ENCODE assay signal across 17 cellular contexts in the genomic region with DNA sequence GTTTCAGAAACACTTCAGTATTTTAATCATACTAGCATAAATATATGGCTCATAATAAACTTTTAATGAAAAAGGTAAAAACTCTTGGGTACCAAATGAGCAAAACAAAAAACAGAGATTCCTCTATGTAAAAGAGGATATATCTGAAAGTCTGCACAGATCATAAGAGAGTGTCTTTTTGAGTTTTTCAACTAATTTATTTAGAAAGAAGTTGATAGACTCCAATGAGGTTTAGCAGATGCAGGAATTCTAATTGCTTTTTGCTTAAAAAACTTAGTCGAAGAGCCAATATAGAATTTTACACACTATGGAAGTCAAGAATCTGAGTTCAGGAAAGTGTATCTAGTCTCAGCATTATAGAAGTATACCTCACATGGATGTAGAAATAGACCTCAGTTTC. TPM values are rescaled to one million over a fixed set of nuclear protein-coding genes. Genes with fewer than 3 reads are reported as not detected.
A peak's percentile ranks its signal among the peaks of the same experiment; 100 is the strongest.
DNase-seq lines count a peak whose midpoint lies in the region; ATAC-seq, FAIRE-seq and TF ChIP-seq lines count a peak whose summit lies in the region.
"Had no signal": no experiment of that assay in that cellular context is flagged by ENCODE, and none has a peak within 500 bp of the region (broad histone marks: within the 10 kb centered on the region; RNA-seq: fewer than 3 reads in every experiment).

No MANE protein-coding gene starts in this region.

- H3K36me3 ChIP-seq in HepG2 (replicated peaks in 1 of 2; ENCODE audit: control insufficient read depth in 1 of 2, insufficient read depth in 2 of 2, low read length in 2 of 2) (no peaks in the 10 kb centered on the region), right lobe of liver (no peaks in the 10 kb centered on the region), hepatocyte (replicated peaks; ENCODE audit: insufficient read depth, low read depth) (no peaks in the 10 kb centered on the region)
- H3K36me3 ChIP-seq: adrenal gland; BLaER1 treated with 17β-estradiol and CSF1 and Interleukin-3, amounts not matched to agents 10 nM and 100 nM; colonic mucosa; SJSA1 had no signal

- CTCF ChIA-PET in HepG2 (lab: Yijun Ruan, JAX; ENCODE audit: low intra/inter-chr PET ratio, low total read pairs) = no interaction called here

- no peak overlapping the region for H3K9ac ChIP-seq in HepG2 (ENCODE audit: insufficient read depth, low read depth, low read length)
- H3K9ac ChIP-seq: BLaER1 treated with 17β-estradiol and CSF1 and Interleukin-3, amounts not matched to agents 10 nM and 100 nM had no signal

- H3K4me2 ChIP-seq in HepG2 (ENCODE audit: low read depth, low read length) = no peak overlapping the region
- H3K4me2 ChIP-seq in hepatocyte = no peak overlapping the region
- H3K4me2 ChIP-seq: BLaER1 treated with 17β-estradiol and CSF1 and Interleukin-3, amounts not matched to agents 10 nM and 100 nM had no signal

- no peak for TF ChIP-seq EP300 in HepG2 (IDR thresholded peaks at IDR 0.05; ENCODE audit: low read depth in 2 of 2, low read length in 2 of 2)
- TF ChIP-seq EP300 in HepG2 (CRISPR knock-in tag; IDR thresholded peaks at IDR 0.05; ENCODE audit: borderline replicate concordance) = no peak

- in situ Hi-C loops in HepG2 (cut with HindIII; ENCODE audit: extremely low pct_ligation_motif_present, low pct_unique_long_range_greater_than_20kb) (no loop called here), astrocyte of the spinal cord (cut with HindIII; ENCODE audit: low sequenced_read_pairs) (no loop called here)

- no peaks in the 10 kb centered on the region for H3K36me3 Mint-ChIP-seq in neural crest cell (ENCODE audit: low read depth)

- H3K79me2 ChIP-seq in HepG2 (ENCODE audit: insufficient read depth, low read length) (peaks cover 58% of the 10 kb centered on the region), hepatocyte (peaks cover 33% of the 10 kb centered on the region)

- WGBS in HepG2 (ENCODE audit: low lambda C conversion rate) = 57% methylated on average over 1 of the region's 1 CpG
- WGBS in right lobe of liver (ENCODE audit: insufficient coverage, low coverage, low lambda C conversion rate, missing lambda C conversion rate) = 93% methylated on average over 1 of the region's 1 CpG
- 39% methylated on average over 1 of the region's 1 CpG for WGBS in hepatocyte (ENCODE audit: low lambda C conversion rate, missing lambda C conversion rate)

- peaks cover 4% of the 10 kb centered on the region for H3K27me3 Mint-ChIP-seq in neural crest cell (ENCODE audit: low read depth)

- intact Hi-C loops in HepG2 (cut with micrococcal nuclease; ENCODE audit: unreplicated experiment) (no loop called here), right lobe of liver (cut with DNase I) (no loop called here)

- no peak for ATAC-seq in HepG2
- no peak for ATAC-seq in right lobe of liver

- H3K9me3 Mint-ChIP-seq in neural crest cell = no peaks in the 10 kb centered on the region
- H3K9me3 Mint-ChIP-seq: activated CD4-positive, alpha-beta memory T cell treated with anti-CD3 and anti-CD28 coated beads, Interleukin-2, amount 10 ng/mL, durations not matched to agents 7 days and 5 days had no signal

- BruUV-seq in HepG2 (replicated peaks; lab: Mats Ljungman, UMichigan) = no TSS peak

- H2AFZ ChIP-seq in HepG2 (ENCODE audit: low read length) (no peak overlapping the region), hepatocyte (no peak overlapping the region)

- no peaks in the 10 kb centered on the region for H3K9me2 ChIP-seq in hepatocyte (replicated peaks; ENCODE audit: insufficient read depth)

- no peak for DNase-seq in HepG2 (ENCODE audit: low spot score)
- DNase-seq in right lobe of liver = no peak
- peak; percentile 45 for DNase-seq in astrocyte of the spinal cord (ENCODE audit: low read depth, low spot score)
- DNase-seq in neural crest cell (ENCODE audit: low read depth, low spot score) = no peak
- DNase-seq in D721Med (ENCODE audit: insufficient read length, low spot score) = no peak
- no peak for DNase-seq in GM19238 (ENCODE audit: insufficient read length, low spot score)
- DNase-seq in hepatocyte (ENCODE audit: low spot score) = no peak
- no peak for DNase-seq in NCI-H128 (lab: John Stamatoyannopoulos, UW; ENCODE audit: unreplicated experiment)
- DNase-seq: activated CD4-positive, alpha-beta memory T cell treated with anti-CD3 and anti-CD28 coated beads, Interleukin-2, amount 10 ng/mL, durations not matched to agents 7 days and 5 days; adrenal gland; colonic mucosa; NCI-H345; retina; stimulated activated CD4-positive, alpha-beta T cell treated with anti-CD3 and anti-CD28 coated beads, Interleukin-4, amount 100 ng/mL, for 24 hours; trophoblast cell had no signal

- FAIRE-seq in HepG2 (lab: Jason Lieb, UNC) (no peak), D721Med (lab: Jason Lieb, UNC) (no peak)

- H3K4me3 ChIP-seq in HepG2 (replicated peaks in 1 of 3; ENCODE audit: insufficient read depth in 1 of 3, low read depth in 2 of 3, low read length in 3 of 3) (no peak overlapping the region), right lobe of liver (no peak overlapping the region), astrocyte of the spinal cord (ENCODE audit: low read depth, low read length) (no peak overlapping the region), hepatocyte (no peak overlapping the region)
- H3K4me3 ChIP-seq: adrenal gland; BLaER1 treated with 17β-estradiol and CSF1 and Interleukin-3, amounts not matched to agents 10 nM and 100 nM; colonic mucosa; SJSA1 had no signal

- H3K27ac ChIP-seq in HepG2 (ENCODE audit: extremely low read length, insufficient read depth, low read length) = no peak overlapping the region
- H3K27ac ChIP-seq in right lobe of liver = no peak overlapping the region
- no peak overlapping the region for H3K27ac ChIP-seq in hepatocyte
- H3K27ac ChIP-seq: BLaER1 treated with 17β-estradiol and CSF1 and Interleukin-3, amounts not matched to agents 10 nM and 100 nM; colonic mucosa; SJSA1 had no signal

- POLR2A ChIA-PET in HepG2 (lab: Yijun Ruan, JAX) = interaction anchor here (2.1 to 3.4 kb wide), 2 partner anchors 34 kb away, joined by 14 to 40 read pairs; no protein-coding TSS in a partner anchor

- no peak for TF ChIP-seq RAD21 in HepG2 (CRISPR knock-in tag; IDR thresholded peaks at IDR 0.05)

- TF ChIP-seq POLR2A in HepG2 (IDR thresholded peaks at IDR 0.05; ENCODE audit: insufficient read depth in 1 of 2, low read depth in 2 of 2, low read length in 2 of 2) (no peak), right lobe of liver (IDR thresholded peaks at IDR 0.05) (no peak)

- H3K4me1 ChIP-seq in HepG2 (ENCODE audit: insufficient read depth, low read length) (peaks cover 33% of the 10 kb centered on the region), right lobe of liver (peaks cover 0 to 12% (median 3%) of the 10 kb centered on the region in 4 donors), hepatocyte (ENCODE audit: insufficient read depth) (peaks cover 11% of the 10 kb centered on the region)
- H3K4me1 ChIP-seq: colonic mucosa had no signal

- H3K27me3 ChIP-seq in HepG2 (ENCODE audit: control insufficient read depth in 1 of 2, insufficient read depth in 2 of 2, low read length in 2 of 2) (no peaks in the 10 kb centered on the region; a peak in 1 of 5 replicates), right lobe of liver (no peaks in the 10 kb centered on the region), hepatocyte (no peaks in the 10 kb centered on the region)
- H3K27me3 ChIP-seq: adrenal gland, SJSA1 had no signal

- H3K9me3 ChIP-seq in HepG2 (ENCODE audit: low read length) (no peaks in the 10 kb centered on the region), right lobe of liver (no peaks in the 10 kb centered on the region), hepatocyte (ENCODE audit: low read depth) (no peaks in the 10 kb centered on the region)
- H3K9me3 ChIP-seq: adrenal gland; BLaER1 treated with 17β-estradiol and CSF1 and Interleukin-3, amounts not matched to agents 10 nM and 100 nM; colonic mucosa; SJSA1 had no signal

- no peak overlapping the region for H3K27ac Mint-ChIP-seq in neural crest cell (ENCODE audit: unreplicated experiment)
- H3K27ac Mint-ChIP-seq: activated CD4-positive, alpha-beta memory T cell treated with anti-CD3 and anti-CD28 coated beads, Interleukin-2, amount 10 ng/mL, durations not matched to agents 7 days and 5 days had no signal

- peaks cover 48% of the 10 kb centered on the region for H3K4me1 Mint-ChIP-seq in neural crest cell

- TF ChIP-seq CTCF in HepG2 (CRISPR knock-in tag; IDR thresholded peaks at IDR 0.05) (no peak), right lobe of liver (IDR thresholded peaks at IDR 0.05) (no peak), astrocyte of the spinal cord (IDR thresholded peaks at IDR 0.05; ENCODE audit: low read depth, low read length) (no peak), neural crest cell (conservative IDR thresholded peaks at IDR 0.05) (no peak), D721Med (IDR thresholded peaks at IDR 0.05; ENCODE audit: insufficient read depth, missing control alignments) (no peak), hepatocyte (IDR thresholded peaks at IDR 0.05; ENCODE audit: poor library complexity) (no peak)

- peak overlapping the region; percentile 78 for H3K4me3 Mint-ChIP-seq in neural crest cell
- H3K4me3 Mint-ChIP-seq: activated CD4-positive, alpha-beta memory T cell treated with anti-CD3 and anti-CD28 coated beads, Interleukin-2, amount 10 ng/mL, durations not matched to agents 7 days and 5 days had no signal

- peaks cover 3% of the 10 kb centered on the region; the same call in 1 of the 2 replicates for H4K20me1 ChIP-seq in HepG2 (ENCODE audit: insufficient read depth, low read length)
- H4K20me1 ChIP-seq in hepatocyte (ENCODE audit: insufficient read depth, poor library complexity, severe bottlenecking) = no peaks in the 10 kb centered on the region

RNA-seq across cellular contexts. Expression of gene MLLT10, which starts 3.4 kb away (rescaled TPM):
- total RNA-seq in HepG2 (2016; rRNA removed; fragmentation: Illumina TruSeq; extraction: Trizol) (39.3 and 51.3 TPM in 2 replicates), right lobe of liver (10 to 100 TPM; 15.8 to 49.4 (median 20.1) TPM), neural crest cell (52.6 and 58.1 TPM in 2 replicates), hepatocyte (34.9 and 61.6 TPM in 2 replicates)
- 32.5 and 35.1 TPM in 2 replicates for total RNA-seq in HepG2 (2016; cell fraction: cytosol; rRNA removed; fragmentation: Illumina TruSeq; extraction: Trizol; ENCODE audit: low read depth)
- total RNA-seq in HepG2 (2016; cell fraction: insoluble cytoplasmic fraction; rRNA removed; fragmentation: Illumina TruSeq; extraction: Trizol) = 40.6 and 48.2 TPM in 2 replicates
- total RNA-seq in HepG2 (2016; cell fraction: membrane; rRNA removed; fragmentation: Illumina TruSeq; extraction: Trizol) = 43.6 and 51.5 TPM in 2 replicates
- 132 and 141 TPM in 2 replicates for total RNA-seq in HepG2 (2016; cell fraction: nucleus; rRNA removed; fragmentation: Illumina TruSeq; extraction: Trizol)
- polyA plus RNA-seq in HepG2 (2011; rRNA removed) (72.1 and 84.1 TPM in 2 replicates), hepatocyte (16.0 and 16.8 TPM in 2 replicates)
- 52.6 and 55.4 TPM in 2 replicates for polyA plus RNA-seq in HepG2 (2011; cell fraction: cytosol; rRNA removed)
- polyA plus RNA-seq in HepG2 (2011; cell fraction: nucleus; rRNA removed) = 70.8 and 78.9 TPM in 2 replicates
- 36.4 and 36.6 TPM in 2 replicates for polyA plus RNA-seq in HepG2 (2012)
- polyA plus RNA-seq in HepG2 (2016; cell fraction: cytosol; fragmentation: Illumina TruSeq; extraction: Trizol; ENCODE audit: low read depth) = 39.6 and 43.2 TPM in 2 replicates
- polyA plus RNA-seq in HepG2 (2016; cell fraction: insoluble cytoplasmic fraction; fragmentation: Illumina TruSeq; extraction: Trizol; ENCODE audit: low read depth) = 41.2 and 47.5 TPM in 2 replicates
- 46.0 and 49.8 TPM in 2 replicates for polyA plus RNA-seq in HepG2 (2016; cell fraction: membrane; fragmentation: Illumina TruSeq; extraction: Trizol; ENCODE audit: low read depth)
- 59.3 and 60.4 TPM in 2 replicates for polyA plus RNA-seq in HepG2 (2016; cell fraction: nucleus; fragmentation: Illumina TruSeq; extraction: Trizol; ENCODE audit: insufficient read depth, low read depth)
- polyA minus RNA-seq in HepG2 (2011; rRNA and poly(A)+ RNA removed; ENCODE audit: low replicate concordance) = 65.5 and 210 TPM in 2 replicates
- 28.0 and 33.0 TPM in 2 replicates for polyA minus RNA-seq in HepG2 (2011; cell fraction: cytosol; rRNA and poly(A)+ RNA removed)
- 342 and 460 TPM in 2 replicates for polyA minus RNA-seq in HepG2 (2011; cell fraction: nucleus; rRNA and poly(A)+ RNA removed)

RNA-seq across cellular contexts. Expression of gene SKIDA1, which starts 5.1 kb away (rescaled TPM):
- 1.4 and 1.5 TPM in 2 replicates for total RNA-seq in HepG2 (2016; rRNA removed; fragmentation: Illumina TruSeq; extraction: Trizol)
- total RNA-seq in HepG2 (2016; cell fraction: cytosol; rRNA removed; fragmentation: Illumina TruSeq; extraction: Trizol; ENCODE audit: low read depth) = 0.35 and 0.40 TPM in 2 replicates
- total RNA-seq in HepG2 (2016; cell fraction: insoluble cytoplasmic fraction; rRNA removed; fragmentation: Illumina TruSeq; extraction: Trizol) = 1.1 and 1.2 TPM in 2 replicates
- total RNA-seq in HepG2 (2016; cell fraction: membrane; rRNA removed; fragmentation: Illumina TruSeq; extraction: Trizol) = 1.1 TPM in 2 replicates
- total RNA-seq in HepG2 (2016; cell fraction: nucleus; rRNA removed; fragmentation: Illumina TruSeq; extraction: Trizol) = 1.4 TPM in 2 replicates
- 0.29 and 0.73 TPM in 2 replicates for polyA plus RNA-seq in HepG2 (2011; rRNA removed)
- 0.17 and 0.19 TPM in 2 replicates for polyA plus RNA-seq in HepG2 (2011; cell fraction: cytosol; rRNA removed)
- polyA plus RNA-seq in HepG2 (2011; cell fraction: nucleus; rRNA removed) = 0.45 and 0.59 TPM in 2 replicates
- 0.24 and 0.85 TPM in 2 replicates for polyA plus RNA-seq in HepG2 (2012)
- polyA plus RNA-seq in HepG2 (2016; cell fraction: cytosol; fragmentation: Illumina TruSeq; extraction: Trizol; ENCODE audit: low read depth) = 0.11 and 0.58 TPM in 2 replicates
- 0.67 and 0.78 TPM in 2 replicates for polyA plus RNA-seq in HepG2 (2016; cell fraction: insoluble cytoplasmic fraction; fragmentation: Illumina TruSeq; extraction: Trizol; ENCODE audit: low read depth)
- polyA plus RNA-seq in HepG2 (2016; cell fraction: membrane; fragmentation: Illumina TruSeq; extraction: Trizol; ENCODE audit: low read depth) = 0.33 and 0.58 TPM in 2 replicates
- 2.7 and 2.8 TPM in 2 replicates for polyA plus RNA-seq in HepG2 (2016; cell fraction: nucleus; fragmentation: Illumina TruSeq; extraction: Trizol; ENCODE audit: insufficient read depth, low read depth)
- polyA minus RNA-seq in HepG2 (2011; rRNA and poly(A)+ RNA removed; ENCODE audit: low replicate concordance) = 0.12 and 0.28 TPM in 2 replicates
- 0.49 and 0.88 TPM in 2 replicates for polyA minus RNA-seq in HepG2 (2011; cell fraction: cytosol; rRNA and poly(A)+ RNA removed)
- 0.50 and 0.52 TPM in 2 replicates for polyA minus RNA-seq in HepG2 (2011; cell fraction: nucleus; rRNA and poly(A)+ RNA removed)
- total RNA-seq in right lobe of liver = 1 to 10 TPM in 5 of 6 experiments, under 1 TPM in 1; 0.31 to 3.9 (median 2.1) TPM
- 52.1 and 53.0 TPM in 2 replicates for total RNA-seq in neural crest cell
- 1.9 and 2.3 TPM in 2 replicates for total RNA-seq in hepatocyte
- 0.34 and 0.68 TPM in 2 replicates for polyA plus RNA-seq in hepatocyte

Comparison
In these comparisons a context has a peak if more than half of its experiments do, and no peak if none do; other contexts are left out.
1. RNA of gene SKIDA1, which starts 5.1 kb away (total RNA-seq): 52.1 to 53.0 TPM in neural crest cell; 0.31 to 3.9 TPM in right lobe of liver, 1.9 to 2.3 TPM in hepatocyte and 0.35 to 1.5 TPM in HepG2; every median in the first group is over 10 times any median in the second.